20 cellular contexts compared by ENCODE assay signal in the genomic region with DNA sequence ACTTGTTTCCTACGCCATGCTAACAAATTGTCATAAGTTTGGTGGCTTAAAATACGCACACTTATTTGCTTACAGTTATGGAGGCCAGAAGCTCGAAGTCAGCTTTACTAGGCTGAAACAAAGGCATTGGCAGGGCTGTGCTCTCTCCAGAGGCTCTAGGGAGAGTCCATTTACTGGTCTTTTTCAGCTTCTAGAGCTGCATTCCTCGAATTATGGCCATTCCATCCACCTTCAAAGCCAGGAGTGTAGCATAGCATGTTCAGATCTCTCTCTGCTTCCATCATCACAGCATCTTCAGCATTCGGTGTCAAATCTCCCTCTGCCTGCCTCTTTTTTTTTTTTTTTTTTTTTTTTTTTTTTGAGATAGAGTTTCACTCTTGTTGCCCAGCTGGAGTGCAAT.
DNase-seq lines count a peak whose midpoint lies in the region; TF ChIP-seq lines count a peak whose summit lies in the region.
"Had no signal": no experiment of that assay in that cellular context is flagged by ENCODE, and none has a peak within 500 bp of the region (broad histone marks: within the 10 kb centered on the region; RNA-seq: fewer than 3 reads in every experiment).

No MANE protein-coding gene starts in this region.

- H3K27me3 ChIP-seq in trophoblast cell (ENCODE audit: insufficient read depth, low read length) (no peaks in the 10 kb centered on the region), ovary (no peaks in the 10 kb centered on the region)
- H3K27me3 ChIP-seq: BE2C; BLaER1 treated with 17β-estradiol and CSF1 and Interleukin-3, amounts not matched to agents 10 nM and 100 nM had no signal

- no peak overlapping the region for H2BK12ac ChIP-seq in trophoblast cell (ENCODE audit: low read length)

- H3K79me1 ChIP-seq in trophoblast cell (ENCODE audit: low read length): peaks cover 8% of the 10 kb centered on the region

- WGBS in trophoblast cell (ENCODE audit: extremely low coverage, insufficient coverage, insufficient read length): no CpG with 5 or more reads among the region's 5 CpGs
- 93 to 96% (median 94%) methylated on average over 5 of the region's 5 CpGs for WGBS in ovary, 3 donors

- intact Hi-C loops in ovary (cut with DNase I): no loop called here

- H3K4me1 ChIP-seq in trophoblast cell (ENCODE audit: control insufficient read depth in 1 of 2, insufficient read depth in 2 of 2, low read length in 2 of 2) (peaks cover 8 to 12% of the 10 kb centered on the region in 2 experiments), ovary (ENCODE audit: insufficient read depth) (no peaks in the 10 kb centered on the region)
- H3K4me1 ChIP-seq: A549 had no signal

- H3K18ac ChIP-seq in trophoblast cell (ENCODE audit: low read length): no peak overlapping the region

- TF ChIP-seq POLR2A in ovary (IDR thresholded peaks at IDR 0.05): no peak

- no peaks in the 10 kb centered on the region for H3K36me3 ChIP-seq in trophoblast cell (ENCODE audit: control insufficient read depth in 1 of 2, insufficient read depth in 2 of 2, low read length in 2 of 2)
- H3K36me3 ChIP-seq in ovary: no peaks in the 10 kb centered on the region
- H3K36me3 ChIP-seq: BE2C; BLaER1 treated with 17β-estradiol and CSF1 and Interleukin-3, amounts not matched to agents 10 nM and 100 nM had no signal

- no peak overlapping the region for H2AK5ac ChIP-seq in trophoblast cell (ENCODE audit: low read length)

- H4K91ac ChIP-seq in trophoblast cell (ENCODE audit: low read depth, low read length): no peak overlapping the region

- H3K14ac ChIP-seq in trophoblast cell (ENCODE audit: low read length): no peak overlapping the region

- H3K9me3 ChIP-seq in trophoblast cell (ENCODE audit: insufficient read depth, low read depth, low read length): no peaks in the 10 kb centered on the region
- H3K9me3 ChIP-seq in ovary: no peaks in the 10 kb centered on the region
- H3K9me3 ChIP-seq: A549; BE2C; BLaER1 treated with 17β-estradiol and CSF1 and Interleukin-3, amounts not matched to agents 10 nM and 100 nM had no signal

- H2AFZ ChIP-seq in trophoblast cell (ENCODE audit: insufficient read depth, low read length, poor library complexity): no peak overlapping the region
- H2AFZ ChIP-seq: GM23338 had no signal

- TF ChIP-seq EP300 in ovary (IDR thresholded peaks at IDR 0.05): no peak

- no peak overlapping the region for H3K4ac ChIP-seq in trophoblast cell (ENCODE audit: low read depth, low read length)

- H4K12ac ChIP-seq in trophoblast cell (ENCODE audit: low read depth, low read length): no peak overlapping the region

- H3K4me3 ChIP-seq in trophoblast cell (ENCODE audit: low read depth, low read length) (no peak overlapping the region), ovary (no peak overlapping the region)
- H3K4me3 ChIP-seq: A549; BLaER1 treated with 17β-estradiol and CSF1 and Interleukin-3, amounts not matched to agents 10 nM and 100 nM; GM23338 had no signal

- H3K27ac ChIP-seq in trophoblast cell (ENCODE audit: low read depth, low read length) (peak overlapping the region; percentile 29), ovary (no peak overlapping the region)
- H3K27ac ChIP-seq: 22Rv1; A549; BLaER1 treated with 17β-estradiol and CSF1 and Interleukin-3, amounts not matched to agents 10 nM and 100 nM had no signal

- H3K79me2 ChIP-seq in trophoblast cell (ENCODE audit: control insufficient read depth, insufficient read depth, low read length, poor library complexity): no peaks in the 10 kb centered on the region

- no peak overlapping the region for H3K4me2 ChIP-seq in trophoblast cell (ENCODE audit: low read length)
- H3K4me2 ChIP-seq: A549, GM23338 had no signal

- H3K23ac ChIP-seq in trophoblast cell (ENCODE audit: low read length): no peak overlapping the region

- DNase-seq in NCI-H2171 treated with DMSO at 0.1 percent for 48 hours (lab: John Stamatoyannopoulos, UW): peak; percentile 48
- DNase-seq in NCI-H2171 (lab: John Stamatoyannopoulos, UW): no peak
- peak; percentile 62 for DNase-seq in islet precursor cell
- DNase-seq in trophoblast cell: peak; percentile 21 to 80
- DNase-seq in stimulated activated CD4-positive, alpha-beta T cell treated with anti-CD3 and anti-CD28 coated beads, Interleukin-15, amount 100 ng/mL, for 24 hours: no peak
- no peak for DNase-seq in ovary
- no peak for DNase-seq in epidermal melanocyte (ENCODE audit: insufficient read length, low spot score)
- DNase-seq: ACHN; AML-193; BE2C; CD4-positive, alpha-beta T cell; CD8-positive, alpha-beta memory T cell; DMS 273 treated with DMSO at 0.1 percent for 48 hours; DMS79; GF-D8; H9 had no signal

- no peak overlapping the region for H4K8ac ChIP-seq in trophoblast cell (ENCODE audit: low read depth, low read length)

- H2BK120ac ChIP-seq in trophoblast cell (ENCODE audit: insufficient read depth, low read length, poor library complexity): no peak overlapping the region

- no peak overlapping the region for H2BK5ac ChIP-seq in trophoblast cell (ENCODE audit: low read depth, low read length, poor library complexity)

- TF ChIP-seq CTCF in ovary (IDR thresholded peaks at IDR 0.05): no peak

- no peak overlapping the region for H3K9ac ChIP-seq in trophoblast cell (ENCODE audit: low read length)
- H3K9ac ChIP-seq: BLaER1 treated with 17β-estradiol and CSF1 and Interleukin-3, amounts not matched to agents 10 nM and 100 nM had no signal

Comparison
In these comparisons a context has a peak if more than half of its experiments do, and no peak if none do; other contexts are left out.
1. DNase-seq: peak in NCI-H2171 treated with DMSO at 0.1 percent for 48 hours (single experiment), islet precursor cell (single experiment) and trophoblast cell (2 of 2); none in NCI-H2171 (single experiment), stimulated activated CD4-positive, alpha-beta T cell treated with anti-CD3 and anti-CD28 coated beads, Interleukin-15, amount 100 ng/mL, for 24 hours (single experiment), ovary (0 of 5) and epidermal melanocyte (single experiment).